Comparison of ENCODE assay signal across 7 cellular contexts in the genomic region with DNA sequence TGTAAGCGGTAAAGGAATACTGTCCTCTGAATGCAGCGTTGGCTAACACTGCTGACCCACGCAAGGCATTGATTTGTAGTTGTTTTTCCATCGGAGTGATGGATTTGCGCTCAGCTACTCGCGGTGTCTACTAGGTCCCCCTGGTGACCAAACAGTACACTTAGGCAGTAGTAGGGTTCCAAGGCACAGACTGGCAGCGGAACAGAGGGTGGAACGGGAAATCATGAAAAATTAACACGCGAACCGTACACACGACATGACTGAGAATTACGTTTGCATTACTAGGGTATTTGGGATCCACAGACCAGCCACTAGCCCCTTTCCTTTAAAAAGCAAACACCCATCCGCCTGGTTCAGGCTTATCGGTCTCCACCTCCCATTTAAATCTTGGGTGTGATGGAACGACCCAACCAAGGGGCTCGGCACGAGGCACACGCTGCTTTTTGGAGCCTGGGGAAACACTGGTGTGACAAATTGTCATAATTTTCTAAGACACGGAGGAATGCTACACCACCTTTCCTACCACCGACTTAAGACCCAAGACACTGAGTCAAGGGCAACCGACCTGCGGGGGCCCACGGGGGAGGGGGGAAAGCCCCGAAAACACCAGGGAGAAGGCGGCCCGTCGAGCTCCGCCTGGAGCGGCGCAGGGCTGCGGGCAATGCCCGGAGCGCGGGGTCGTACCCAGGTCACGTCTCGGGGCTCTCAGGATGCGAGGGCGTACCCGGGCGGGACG. TPM values are rescaled to one million over a fixed set of nuclear protein-coding genes. Genes with fewer than 3 reads are reported as not detected.
DNase-seq lines count a peak whose midpoint lies in the region; ATAC-seq, FAIRE-seq and TF ChIP-seq lines count a peak whose summit lies in the region.

No MANE protein-coding gene starts in this region.

- in situ Hi-C loops in K562 (cut with MboI), result loop anchor here (5.0 kb wide), 1 partner anchor 37 kb away; no protein-coding TSS in a partner anchor

- H3K4me1 ChIP-seq in K562 (replicated peaks in 1 of 2; ENCODE audit: control insufficient read depth in 2 of 2, insufficient read depth in 2 of 2, low read length in 2 of 2) (peaks cover 28% of the 10 kb centered on the region in 2 experiments), iPS DF 6.9 (ENCODE audit: control insufficient read depth, insufficient read depth, low read length) (no peaks in the 10 kb centered on the region), sigmoid colon (peaks cover 0 to 46% (median 36%) of the 10 kb centered on the region in 4 donors)

- BruUV-seq in K562 (replicated peaks; lab: Mats Ljungman, UMichigan), result TSS peak; percentile 61

- no peaks in the 10 kb centered on the region for H3K79me2 ChIP-seq in K562 (ENCODE audit: control insufficient read depth, insufficient read depth, low read length)

- WGBS in K562 (ENCODE audit: insufficient coverage, low coverage, missing lambda C conversion rate), result 2% methylated on average over 43 of the region's 44 CpGs
- no CpG with 5 or more reads among the region's 44 CpGs for WGBS in iPS DF 6.9 (ENCODE audit: insufficient coverage, insufficient read length)
- WGBS in sigmoid colon, 2 donors, result 0 to 1% methylated on average over 44 of the region's 44 CpGs

- TF ChIP-seq RAD21 in K562 (CRISPR knock-in tag; conservative IDR thresholded peaks at IDR 0.05 in 1 of 2, IDR thresholded peaks at IDR 0.05 in 1 of 2), result peak; percentile 74 to 84

- no peaks in the 10 kb centered on the region for H3K9me1 ChIP-seq in K562 (ENCODE audit: control insufficient read depth, insufficient read depth, low read length)

- peak overlapping the region; percentile 50 to 91 for H3K9ac ChIP-seq in K562 (ENCODE audit: insufficient read depth in 1 of 2, low read depth in 2 of 2, low read length in 2 of 2)

- TF ChIP-seq POLR2A in GM12891 (IDR thresholded peaks at IDR 0.05; ENCODE audit: low read depth, low read length) (no peak), K562 (conservative IDR thresholded peaks at IDR 0.05) (no peak), sigmoid colon (IDR thresholded peaks at IDR 0.05) (no peak)

- H3K9me3 ChIP-seq in K562 (replicated peaks; ENCODE audit: control insufficient read depth, insufficient read depth, low read depth, low read length), result no peaks in the 10 kb centered on the region
- H3K9me3 ChIP-seq in iPS DF 6.9 (ENCODE audit: control insufficient read depth, insufficient read depth, low read length), result no peaks in the 10 kb centered on the region
- H3K9me3 ChIP-seq in sigmoid colon, result no peaks in the 10 kb centered on the region

- CTCF ChIA-PET in K562 (lab: Yijun Ruan, JAX; ENCODE audit: low intra/inter-chr PET ratio), result interaction anchor here (1.2 to 3.9 kb wide), 2 partner anchors 33 to 102 kb away, joined by 5 to 44 read pairs; no protein-coding TSS in a partner anchor

- POLR2A ChIA-PET in K562 (lab: Yijun Ruan, JAX), result interaction anchor here (0.8 to 3.1 kb wide), 4 partner anchors 12 to 1229 kb away, joined by 3 to 20 read pairs (median 3); no protein-coding TSS in a partner anchor

- intact Hi-C loops in K562 (cut with micrococcal nuclease), result loop anchor here (1.0 to 2.0 kb wide), 2 partner anchors 34 to 101 kb away; no protein-coding TSS in a partner anchor
- intact Hi-C loops in sigmoid colon (cut with DNase I), result loop anchor here (1.0 to 10.0 kb wide), 5 partner anchors 34 to 387 kb away; partner anchors contain the start of genes DR1, EVI5 and RPL5

- H3K36me3 ChIP-seq in K562 (ENCODE audit: control insufficient read depth, insufficient read depth, low read length), result no peaks in the 10 kb centered on the region
- no peaks in the 10 kb centered on the region for H3K36me3 ChIP-seq in iPS DF 6.9 (ENCODE audit: control insufficient read depth, insufficient read depth, low read length)
- H3K36me3 ChIP-seq in sigmoid colon, result no peaks in the 10 kb centered on the region

- H4K20me1 ChIP-seq in K562 (replicated peaks; ENCODE audit: control insufficient read depth, insufficient read depth, low read length), result no peaks in the 10 kb centered on the region

- peak; percentile 76 to 79 (median 78) for TF ChIP-seq CTCF in K562 (IDR thresholded peaks at IDR 0.05 in 2 of 3, conservative IDR thresholded peaks at IDR 0.05 in 1 of 3; ENCODE audit: insufficient read depth in 2 of 3, low read depth in 1 of 3, low read length in 3 of 3)
- TF ChIP-seq CTCF in sigmoid colon (IDR thresholded peaks at IDR 0.05), result peak; percentile 41 to 75 (median 56)

- ATAC-seq in HG02759 (IDR thresholded peaks at IDR 0.05; ENCODE audit: unreplicated experiment) (peak; percentile 27), K562 (peak; percentile 70)

- TF ChIP-seq EP300 in K562 (IDR thresholded peaks at IDR 0.05; ENCODE audit: low read length) (no peak), sigmoid colon (IDR thresholded peaks at IDR 0.05) (no peak)

- H3K27me3 ChIP-seq in K562 (ENCODE audit: control insufficient read depth in 2 of 2, insufficient read depth in 2 of 2, low read length in 2 of 2), result no peaks in the 10 kb centered on the region
- H3K27me3 ChIP-seq in iPS DF 6.9 (ENCODE audit: control insufficient read depth, insufficient read depth, low read length), result no peaks in the 10 kb centered on the region; the same call in 1 of the 2 replicates
- H3K27me3 ChIP-seq in sigmoid colon, result no peaks in the 10 kb centered on the region

- H2AFZ ChIP-seq in K562 (ENCODE audit: low read depth, low read length), result peak overlapping the region; percentile 82

- DNase-seq in GM12891 (ENCODE audit: insufficient read length, low spot score) (peak; percentile 40), NCI-H128 (lab: John Stamatoyannopoulos, UW; ENCODE audit: unreplicated experiment) (peak; percentile 31), T-helper 22 cell (ENCODE audit: low read depth) (peak; percentile 51), K562 (ENCODE audit: extremely low read depth in 1 of 4, low spot score in 3 of 4) (peak; percentile 54 to 72 (median 61)), iPS DF 6.9 (ENCODE audit: low read depth, low spot score) (no peak), sigmoid colon (peak; percentile 82)

- H3K27ac ChIP-seq in K562 (ENCODE audit: extremely low read depth, low read depth, low read length) (no peak overlapping the region), iPS DF 6.9 (ENCODE audit: low read length) (no peak overlapping the region), sigmoid colon (peak overlapping the region; percentile 96 to 99 (median 98))

- peak overlapping the region; percentile 86 for H3K4me2 ChIP-seq in K562 (ENCODE audit: insufficient read depth, low read length)

- H3K4me3 ChIP-seq in K562, result peak overlapping the region; percentile 57
- peak overlapping the region; percentile 78 for H3K4me3 ChIP-seq in iPS DF 6.9 (ENCODE audit: low read length)
- H3K4me3 ChIP-seq in sigmoid colon, result peak overlapping the region; percentile 82 to 91 (median 88)

- FAIRE-seq in GM12891 (lab: Jason Lieb, UNC) (peak; percentile 99), K562 (lab: Jason Lieb, UNC) (peak; percentile 71)

TF ChIP-seq in GM12891, 5 proteins besides CTCF, POLR2A, EP300 and RAD21:
- TF ChIP-seq SPI1 (IDR thresholded peaks at IDR 0.05; ENCODE audit: low read depth, low read length) (no peak), PAX5 (IDR thresholded peaks at IDR 0.05; ENCODE audit: insufficient read depth, low read length, severe bottlenecking) (no peak), POU2F2 (IDR thresholded peaks at IDR 0.05; ENCODE audit: low read depth, low read length) (no peak), TAF1 (IDR thresholded peaks at IDR 0.05; ENCODE audit: low read depth, low read length) (no peak), POLR2AphosphoS5 (IDR thresholded peaks at IDR 0.05; ENCODE audit: low read depth, low read length) (no peak)

TF ChIP-seq in K562, 482 proteins besides CTCF, POLR2A, EP300 and RAD21 (continues in another document):
- peak; percentile 35; the same call in 1 of the 2 replicates for TF ChIP-seq BHLHE40 (IDR thresholded peaks at IDR 0.05; ENCODE audit: low read length)
- no peak for TF ChIP-seq USF1 (CRISPR knock-in tag; IDR thresholded peaks at IDR 0.05)
- TF ChIP-seq CHCHD3 (CRISPR knock-in tag; IDR thresholded peaks at IDR 0.05), result no peak
- no peak for TF ChIP-seq MTA1 (IDR thresholded peaks at IDR 0.05; ENCODE audit: borderline replicate concordance)

RNA-seq across cellular contexts. Expression of gene DIPK1A, which starts 0.7 kb away (rescaled TPM):
- 1.7 TPM for polyA plus RNA-seq in GM12891 (2012; ENCODE audit: low read depth, missing spikeins)
- 2.0 and 4.2 TPM in 2 replicates for total RNA-seq in K562 (2011; cell fraction: chromatin; rRNA removed; ENCODE audit: low replicate concordance)
- total RNA-seq in K562 (2011; cell fraction: nucleolus; rRNA removed), result 1.5 and 1.7 TPM in 2 replicates
- 3.3 and 4.8 TPM in 2 replicates for total RNA-seq in K562 (2011; cell fraction: nucleoplasm; rRNA removed)
- total RNA-seq in K562 (2014; rRNA removed) (0.54 and 0.69 TPM in 2 replicates), K562 (2014; rRNA removed; fragmentation: Illumina TruSeq; extraction: Trizol) (1.3 and 1.9 TPM in 2 replicates), K562 (2015; rRNA removed; fragmentation: Illumina TruSeq; extraction: Trizol) (1.1 and 1.2 TPM in 2 replicates), K562 (2021) (1.3 TPM in 2 replicates), sigmoid colon (10 to 100 TPM; 19.1 to 35.5 (median 26.7) TPM)
- polyA plus RNA-seq in K562 (2011; rRNA removed) (1.4 and 2.0 TPM in 2 replicates), K562 (2014; fragmentation: Illumina TruSeq; extraction: Trizol) (1.5 TPM in 2 replicates), K562 (2014; fragmentation: Nextera tagmentation; extraction: Ambion mirVana) (1 to 10 TPM; 2.4 to 2.5 TPM), K562 (2014; rRNA removed) (0.65 and 0.91 TPM in 2 replicates), sigmoid colon (1 to 10 TPM; 1.8 to 7.3 (median 2.5) TPM)
- 0.19 and 0.84 TPM in 2 replicates for polyA plus RNA-seq in K562 (2011; cell fraction: cytosol; rRNA removed)
- 0.51 TPM in 2 replicates for polyA plus RNA-seq in K562 (2011; cell fraction: nucleus; rRNA removed)
- polyA plus RNA-seq in K562 (2012), result 2.6 and 3.5 TPM in 2 replicates
- 2.1 and 2.7 TPM in 2 replicates for polyA minus RNA-seq in K562 (2011; rRNA and poly(A)+ RNA removed)
- polyA minus RNA-seq in K562 (2011; cell fraction: cytosol; rRNA and poly(A)+ RNA removed), result 0.73 and 0.76 TPM in 2 replicates
- polyA minus RNA-seq in K562 (2011; cell fraction: nucleus; rRNA and poly(A)+ RNA removed), result 0.56 and 0.67 TPM in 2 replicates

Comparison
In these comparisons a context has a peak if more than half of its experiments do, and no peak if none do; other contexts are left out.
1. H3K27ac ChIP-seq: peak in sigmoid colon (4 of 4); none in K562 (single experiment) and iPS DF 6.9 (single experiment).
2. Peak in every context shown above with its lines, with median percentiles within 50 percentile points of each other: H3K4me3 ChIP-seq.